Comparison of ENCODE assay signal across 1 cellular context in genomic region chr12:52243774-52244614, GRCh38.
TF ChIP-seq lines count a peak whose summit lies in the region.

No MANE protein-coding gene starts in this region.

TF ChIP-seq in H1, 55 proteins besides CTCF, POLR2A, EP300 and RAD21 (continued from another document):
- TF ChIP-seq SP4 (IDR thresholded peaks at IDR 0.05; ENCODE audit: low read length), result no peak
TF ChIP-seq in H1: peak in this region for 0.
